Comparison of ENCODE assay signal across 1 cellular context in genomic region chr5:112707187-112708179, GRCh38.
TF ChIP-seq lines count a peak whose summit lies in the region.

No MANE protein-coding gene starts in this region.

TF ChIP-seq in GM12878, 131 proteins besides CTCF, POLR2A, EP300 and RAD21 (continued from another document and continues in another):
- TF ChIP-seq BCLAF1 (IDR thresholded peaks at IDR 0.05) (no peak), SUZ12 (IDR thresholded peaks at IDR 0.05; ENCODE audit: unreplicated experiment) (no peak), ATF7 (IDR thresholded peaks at IDR 0.05; ENCODE audit: low read depth) (no peak), BCL3 (IDR thresholded peaks at IDR 0.05; ENCODE audit: borderline replicate concordance, insufficient read depth, low read depth, low read length, poor library complexity, severe bottlenecking) (no peak), ZNF384 (IDR thresholded peaks at IDR 0.05; ENCODE audit: borderline replicate concordance, low read depth, low read length) (no peak), REST (IDR thresholded peaks at IDR 0.05; ENCODE audit: low read depth, low read length) (no peak), JUNB (IDR thresholded peaks at IDR 0.05) (no peak), EGR1 (IDR thresholded peaks at IDR 0.05; ENCODE audit: borderline replicate concordance in 1 of 2, low read depth in 2 of 2, low read length in 2 of 2) (0 out of 3 replicates have a peak, but pooled peaks of 1 of the 2 experiments have one; percentile 31), SUPT20H (IDR thresholded peaks at IDR 0.05; ENCODE audit: borderline replicate concordance, control insufficient read depth, low read depth, low read length) (no peak), FOS (IDR thresholded peaks at IDR 0.05; ENCODE audit: borderline replicate concordance, extremely low read depth, insufficient read length) (no peak), ZNF622 (IDR thresholded peaks at IDR 0.05) (no peak), SMAD1 (IDR thresholded peaks at IDR 0.05; ENCODE audit: low read depth, partially characterized antibody) (no peak), ZZZ3 (IDR thresholded peaks at IDR 0.05; ENCODE audit: control insufficient read depth, insufficient read length, low read depth) (no peak), SRF (IDR thresholded peaks at IDR 0.05; ENCODE audit: low read depth in 2 of 2, low read length in 2 of 2) (no peak), BACH1 (IDR thresholded peaks at IDR 0.05; ENCODE audit: borderline replicate concordance) (peak; percentile 21; the same call in 1 of the 2 replicates), MAX (IDR thresholded peaks at IDR 0.05; ENCODE audit: low read depth, low read length) (peak; percentile 33; the same call in 1 of the 2 replicates), ASH2L (IDR thresholded peaks at IDR 0.05; ENCODE audit: borderline replicate concordance, low read depth) (0 out of 2 replicates have a peak, but pooled peaks have one; percentile 46), HCFC1 (IDR thresholded peaks at IDR 0.05; ENCODE audit: low read length) (peak; percentile 39; the same call in 1 of the 2 replicates), ZNF207 (IDR thresholded peaks at IDR 0.05; ENCODE audit: borderline replicate concordance) (0 out of 2 replicates have a peak, but pooled peaks have one; percentile 39), CEBPB (IDR thresholded peaks at IDR 0.05; ENCODE audit: borderline replicate concordance in 1 of 2, low read depth in 2 of 2, low read length in 2 of 2) (no peak), POU2F2 (IDR thresholded peaks at IDR 0.05; ENCODE audit: borderline replicate concordance, low read depth, low read length) (peak; percentile 51; the same call in 1 of the 3 replicates), CHD4 (IDR thresholded peaks at IDR 0.05) (no peak), BMI1 (IDR thresholded peaks at IDR 0.05; ENCODE audit: borderline replicate concordance) (no peak), EED (IDR thresholded peaks at IDR 0.05; ENCODE audit: low read depth) (no peak), STAT3 (IDR thresholded peaks at IDR 0.05; ENCODE audit: low read depth, low read length) (no peak), RUNX3 (IDR thresholded peaks at IDR 0.05; ENCODE audit: low read length) (peak; percentile 26), USF2 (IDR thresholded peaks at IDR 0.05; ENCODE audit: borderline replicate concordance, low read depth, low read length) (no peak), KDM1A (IDR thresholded peaks at IDR 0.05; ENCODE audit: borderline replicate concordance) (no peak), SPI1 (IDR thresholded peaks at IDR 0.05; ENCODE audit: borderline replicate concordance, insufficient read depth, low read depth, low read length) (no peak), ATF2 (IDR thresholded peaks at IDR 0.05; ENCODE audit: low read length) (no peak), ETV6 (conservative IDR thresholded peaks at IDR 0.05 in 1 of 2, IDR thresholded peaks at IDR 0.05 in 1 of 2; ENCODE audit: borderline replicate concordance in 1 of 2, low read depth in 1 of 2) (no peak), TARDBP (IDR thresholded peaks at IDR 0.05; ENCODE audit: borderline replicate concordance) (no peak), MTA3 (IDR thresholded peaks at IDR 0.05; ENCODE audit: borderline replicate concordance, low read length) (no peak), MXI1 (IDR thresholded peaks at IDR 0.05; ENCODE audit: low read depth, low read length) (0 out of 2 replicates have a peak, but pooled peaks have one; percentile 25), NFIC (IDR thresholded peaks at IDR 0.05; ENCODE audit: low read depth, low read length) (no peak), SIN3A (IDR thresholded peaks at IDR 0.05; ENCODE audit: low read depth, low read length) (no peak; the same call in 1 of the 2 replicates), E2F4 (IDR thresholded peaks at IDR 0.05; ENCODE audit: low read depth, low read length) (no peak), HDAC6 (IDR thresholded peaks at IDR 0.05; ENCODE audit: unreplicated experiment) (peak; percentile 32), IKZF2 (IDR thresholded peaks at IDR 0.05) (no peak; a peak in 1 of 4 replicates), KLF5 (IDR thresholded peaks at IDR 0.05; ENCODE audit: partially characterized antibody) (no peak), ZBTB33 (IDR thresholded peaks at IDR 0.05) (no peak), KAT2A (conservative IDR thresholded peaks at IDR 0.05; ENCODE audit: control insufficient read depth, low read depth, low read length) (no peak), RCOR1 (conservative IDR thresholded peaks at IDR 0.05; ENCODE audit: low read depth, low read length) (no peak), FOXM1 (IDR thresholded peaks at IDR 0.05; ENCODE audit: low read depth, low read length) (no peak), SIX5 (IDR thresholded peaks at IDR 0.05; ENCODE audit: low read depth, low read length, severe bottlenecking) (no peak), SREBF1 (IDR thresholded peaks at IDR 0.05; ENCODE audit: low read length) (no peak), ZNF217 (IDR thresholded peaks at IDR 0.05) (no peak), ELK1 (IDR thresholded peaks at IDR 0.05; ENCODE audit: low read depth, low read length) (no peak; the same call in 1 of the 2 replicates), NR2C2 (IDR thresholded peaks at IDR 0.05; ENCODE audit: borderline replicate concordance, control insufficient read depth, insufficient read length, low read depth) (no peak), PAX5 (IDR thresholded peaks at IDR 0.05; ENCODE audit: borderline replicate concordance, low read depth, low read length) (no peak), IRF5 (IDR thresholded peaks at IDR 0.05; ENCODE audit: borderline replicate concordance) (no peak)
